Comparison of ENCODE assay signal across 37 cellular contexts in the genomic region with DNA sequence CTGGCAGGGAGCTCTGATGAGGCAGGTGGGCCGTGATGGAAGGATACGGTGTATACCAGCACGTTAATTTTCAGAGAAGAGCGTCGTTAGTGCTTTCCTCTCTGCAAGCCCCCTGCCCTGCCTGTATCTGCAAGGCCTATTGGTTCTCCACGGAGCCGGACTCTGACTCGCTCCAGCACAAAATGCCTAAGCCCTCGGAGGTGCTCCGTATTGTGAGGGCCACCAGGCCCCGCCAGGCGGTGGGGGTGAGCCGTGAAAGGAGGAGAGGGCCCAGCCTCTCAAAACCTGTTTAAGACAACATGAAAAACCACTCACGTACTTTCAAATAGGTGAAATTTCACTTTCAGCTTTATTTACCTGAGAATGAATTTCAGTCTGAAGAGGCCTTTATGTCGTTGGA.
"Had no signal": no experiment of that assay in that cellular context is flagged by ENCODE, and none has a peak within 500 bp of the region (broad histone marks: within the 10 kb centered on the region; RNA-seq: fewer than 3 reads in every experiment).

No MANE protein-coding gene starts in this region.

- H3K9me3 ChIP-seq: adrenal gland, ascending aorta, body of pancreas, breast epithelium had no signal

- H3K4me3 Mint-ChIP-seq: activated naive CD4-positive, alpha-beta T cell treated with anti-CD3 and anti-CD28 coated beads for 36 hours; activated naive CD4-positive, alpha-beta T cell treated with anti-CD3 and anti-CD28 coated beads, Interleukin-2, amount 10 ng/mL, durations not matched to agents 7 days and 5 days; activated naive CD4-positive, alpha-beta T cell treated with anti-CD3 and anti-CD28 coated beads, Interleukin-2, amount 50 U/mL, for 24 hours; activated naive CD8-positive, alpha-beta T cell; activated naive CD8-positive, alpha-beta T cell treated with anti-CD3 and anti-CD28 coated beads for 36 hours; activated naive CD8-positive, alpha-beta T cell treated with anti-CD3 and anti-CD28 coated beads, Interleukin-2, amount 10 ng/mL, durations not matched to agents 7 days and 5 days; activated T-cell treated with anti-CD3 and anti-CD28 coated beads, Interleukin-2, amount 50 U/mL, for 24 hours; activated T-cell treated with anti-CD3 and anti-CD28 coated beads, Interleukin-2, amount 50 U/mL, for 4 hours; activated T-cell treated with anti-CD3 and anti-CD28 coated beads, Interleukin-2, amount 50 U/mL, for 72 hours; activated T-helper 1 cell treated with anti-CD3 and anti-CD28 coated beads, Interleukin-12 subunit alpha, Interleukin-12 subunit beta, Interleukin-2, Interleukin-4 antibody, amounts not matched to agents 30 ng/mL and 10 ng/mL and 1 ng/mL, durations not matched to agents 14 hours and 24 hours and 36 hours; activated T-helper 17 cell treated with anti-CD3 and anti-CD28 coated beads, Interleukin-2, amount 50 U/mL, for 72 hours; brain; central memory CD8-positive, alpha-beta T cell had no signal

- DNase-seq: activated effector memory CD4-positive, alpha-beta T cell treated with anti-CD3 and anti-CD28 coated beads, Interleukin-2, amount 50 U/mL, for 16 hours; activated effector memory CD4-positive, alpha-beta T cell treated with Interleukin-2 at 50 U/mL for 16 hours; activated gamma-delta T cell; activated gamma-delta T cell treated with Interleukin-2 at 50 U/mL for 16 hours; activated naive CD4-positive, alpha-beta T cell; activated naive CD4-positive, alpha-beta T cell treated with anti-CD3 and anti-CD28 coated beads for 36 hours; activated naive CD4-positive, alpha-beta T cell treated with anti-CD3 and anti-CD28 coated beads, Interleukin-2, amount 10 ng/mL, durations not matched to agents 7 days and 5 days; activated naive CD4-positive, alpha-beta T cell treated with anti-CD3 and anti-CD28 coated beads, Interleukin-2, amount 50 U/mL, for 16 hours; activated naive CD4-positive, alpha-beta T cell treated with Interleukin-2 at 50 U/mL for 16 hours; activated naive CD8-positive, alpha-beta T cell treated with anti-CD3 and anti-CD28 coated beads for 36 hours; activated naive CD8-positive, alpha-beta T cell treated with anti-CD3 and anti-CD28 coated beads, Interleukin-2, amount 10 ng/mL, durations not matched to agents 7 days and 5 days; activated T-cell treated with anti-CD3 and anti-CD28 coated beads, Interleukin-2, amount 50 U/mL, for 1 hour; activated T-cell treated with anti-CD3 and anti-CD28 coated beads, Interleukin-2, amount 50 U/mL, for 24 hours; activated T-cell treated with anti-CD3 and anti-CD28 coated beads, Interleukin-2, amount 50 U/mL, for 4 hours; activated T-cell treated with anti-CD3 and anti-CD28 coated beads, Interleukin-2, amount 50 U/mL, for 48 hours; activated T-cell treated with anti-CD3 and anti-CD28 coated beads, Interleukin-2, amount 50 U/mL, for 72 hours; adrenal gland; amniotic stem cell; amygdala; anterior cingulate cortex; aorta; body of pancreas; brain microvascular endothelial cell; caudate nucleus; central memory CD4-positive, alpha-beta T cell; cerebellar nuclear complex had no signal

- H3K27ac Mint-ChIP-seq: activated naive CD4-positive, alpha-beta T cell treated with anti-CD3 and anti-CD28 coated beads for 36 hours; activated naive CD4-positive, alpha-beta T cell treated with anti-CD3 and anti-CD28 coated beads, Interleukin-2, amount 10 ng/mL, durations not matched to agents 7 days and 5 days; activated naive CD4-positive, alpha-beta T cell treated with anti-CD3 and anti-CD28 coated beads, Interleukin-2, amount 50 U/mL, for 24 hours; activated naive CD8-positive, alpha-beta T cell; activated naive CD8-positive, alpha-beta T cell treated with anti-CD3 and anti-CD28 coated beads for 36 hours; activated naive CD8-positive, alpha-beta T cell treated with anti-CD3 and anti-CD28 coated beads, Interleukin-2, amount 10 ng/mL, durations not matched to agents 7 days and 5 days; activated T-cell treated with anti-CD3 and anti-CD28 coated beads, Interleukin-2, amount 50 U/mL, for 24 hours; activated T-cell treated with anti-CD3 and anti-CD28 coated beads, Interleukin-2, amount 50 U/mL, for 72 hours; activated T-helper 1 cell treated with anti-CD3 and anti-CD28 coated beads, Interleukin-12 subunit alpha, Interleukin-12 subunit beta, Interleukin-2, Interleukin-4 antibody, amounts not matched to agents 30 ng/mL and 10 ng/mL and 1 ng/mL, durations not matched to agents 14 hours and 24 hours and 36 hours; activated T-helper 17 cell treated with anti-CD3 and anti-CD28 coated beads, Interleukin-2, amount 50 U/mL, for 72 hours; activated T-helper 2 cell treated with anti-CD3 and anti-CD28 coated beads, Interferon-gamma antibody, Interleukin-2, Interleukin-4, amounts not matched to agents 10 μg/mL and 5 μg/mL and 100 μg/mL, durations not matched to agents 14 hours and 24 hours and 36 hours; brain had no signal

- H3K27me3 ChIP-seq: adrenal gland, ascending aorta, body of pancreas, brain microvascular endothelial cell, breast epithelium, cardiac muscle cell had no signal

- H3K4me3 ChIP-seq: adrenal gland, ascending aorta, body of pancreas, breast epithelium, cardiac muscle cell had no signal

- H3K36me3 ChIP-seq: adrenal gland, ascending aorta, brain microvascular endothelial cell, breast epithelium, cardiac muscle cell had no signal

- H3K4me1 ChIP-seq: adrenal gland, ascending aorta, body of pancreas, breast epithelium had no signal

- ATAC-seq: activated naive CD4-positive, alpha-beta T cell treated with anti-CD3 and anti-CD28 coated beads, Interleukin-2, amount 50 U/mL, for 72 hours; activated T-cell treated with anti-CD3 and anti-CD28 coated beads, Interleukin-2, amount 50 U/mL, for 4 hours; activated T-cell treated with anti-CD3 and anti-CD28 coated beads, Interleukin-2, amount 50 U/mL, for 72 hours; activated T-helper 17 cell treated with anti-CD3 and anti-CD28 coated beads, Interleukin-2, amount 50 U/mL, for 72 hours; body of pancreas had no signal

- H3K27me3 Mint-ChIP-seq: activated naive CD4-positive, alpha-beta T cell treated with anti-CD3 and anti-CD28 coated beads, Interleukin-2, amount 50 U/mL, for 24 hours; activated naive CD8-positive, alpha-beta T cell; activated naive CD8-positive, alpha-beta T cell treated with anti-CD3 and anti-CD28 coated beads for 36 hours; activated naive CD8-positive, alpha-beta T cell treated with anti-CD3 and anti-CD28 coated beads, Interleukin-2, amount 10 ng/mL, durations not matched to agents 7 days and 5 days; activated T-cell treated with anti-CD3 and anti-CD28 coated beads, Interleukin-2, amount 50 U/mL, for 24 hours; activated T-helper 17 cell treated with anti-CD3 and anti-CD28 coated beads, Interleukin-2, amount 50 U/mL, for 72 hours; central memory CD8-positive, alpha-beta T cell had no signal

- H3K9me3 Mint-ChIP-seq: activated naive CD4-positive, alpha-beta T cell treated with anti-CD3 and anti-CD28 coated beads for 36 hours; activated naive CD4-positive, alpha-beta T cell treated with anti-CD3 and anti-CD28 coated beads, Interleukin-2, amount 10 ng/mL, durations not matched to agents 7 days and 5 days; activated naive CD4-positive, alpha-beta T cell treated with anti-CD3 and anti-CD28 coated beads, Interleukin-2, amount 50 U/mL, for 24 hours; activated naive CD4-positive, alpha-beta T cell treated with anti-CD3 and anti-CD28 coated beads, Interleukin-2, amount 50 U/mL, for 72 hours; activated naive CD8-positive, alpha-beta T cell treated with anti-CD3 and anti-CD28 coated beads for 36 hours; activated naive CD8-positive, alpha-beta T cell treated with anti-CD3 and anti-CD28 coated beads, Interleukin-2, amount 10 ng/mL, durations not matched to agents 7 days and 5 days; activated T-cell treated with anti-CD3 and anti-CD28 coated beads, Interleukin-2, amount 50 U/mL, for 24 hours; activated T-cell treated with anti-CD3 and anti-CD28 coated beads, Interleukin-2, amount 50 U/mL, for 4 hours; activated T-cell treated with anti-CD3 and anti-CD28 coated beads, Interleukin-2, amount 50 U/mL, for 72 hours; activated T-helper 1 cell treated with anti-CD3 and anti-CD28 coated beads, Interleukin-12 subunit alpha, Interleukin-12 subunit beta, Interleukin-2, Interleukin-4 antibody, amounts not matched to agents 30 ng/mL and 10 ng/mL and 1 ng/mL, durations not matched to agents 14 hours and 24 hours and 36 hours; activated T-helper 17 cell treated with anti-CD3 and anti-CD28 coated beads, Interleukin-2, amount 50 U/mL, for 72 hours; activated T-helper 2 cell treated with anti-CD3 and anti-CD28 coated beads, Interferon-gamma antibody, Interleukin-2, Interleukin-4, amounts not matched to agents 10 μg/mL and 5 μg/mL and 100 μg/mL, durations not matched to agents 14 hours and 24 hours and 36 hours; central memory CD8-positive, alpha-beta T cell had no signal

- H3K27ac ChIP-seq: adrenal gland, ascending aorta, body of pancreas, brain microvascular endothelial cell, breast epithelium, cardiac muscle cell had no signal

- H3K4me1 Mint-ChIP-seq: brain had no signal

- H3K36me3 Mint-ChIP-seq: activated naive CD4-positive, alpha-beta T cell treated with anti-CD3 and anti-CD28 coated beads, Interleukin-2, amount 10 ng/mL, durations not matched to agents 7 days and 5 days; activated naive CD4-positive, alpha-beta T cell treated with anti-CD3 and anti-CD28 coated beads, Interleukin-2, amount 50 U/mL, for 24 hours; activated naive CD4-positive, alpha-beta T cell treated with anti-CD3 and anti-CD28 coated beads, Interleukin-2, amount 50 U/mL, for 72 hours; activated naive CD8-positive, alpha-beta T cell; activated naive CD8-positive, alpha-beta T cell treated with anti-CD3 and anti-CD28 coated beads for 36 hours; activated naive CD8-positive, alpha-beta T cell treated with anti-CD3 and anti-CD28 coated beads, Interleukin-2, amount 10 ng/mL, durations not matched to agents 7 days and 5 days; brain had no signal
